18 cellular contexts compared by ENCODE assay signal in the genomic region with DNA sequence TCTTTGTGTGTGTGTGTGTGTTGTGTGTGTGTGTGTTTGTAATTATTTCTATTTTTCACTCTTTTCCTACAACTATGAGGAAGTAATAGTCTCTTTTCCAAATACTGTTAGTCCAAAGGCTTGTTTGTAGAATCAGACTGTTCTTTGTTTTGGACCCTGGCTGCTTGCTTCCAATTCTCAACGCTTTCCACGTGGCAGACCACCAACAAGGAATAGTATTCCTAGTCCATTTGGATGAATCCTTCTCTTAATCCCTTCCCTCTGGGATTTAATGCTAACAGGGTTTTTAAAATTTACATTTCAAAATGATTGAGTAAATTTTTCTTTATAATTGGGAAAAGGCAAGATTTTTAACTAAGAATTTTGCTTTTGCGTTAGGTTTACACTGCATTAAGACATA.
DNase-seq lines count a peak whose midpoint lies in the region; TF ChIP-seq lines count a peak whose summit lies in the region.
"Had no signal": no experiment of that assay in that cellular context is flagged by ENCODE, and none has a peak within 500 bp of the region (broad histone marks: within the 10 kb centered on the region; RNA-seq: fewer than 3 reads in every experiment).

No MANE protein-coding gene starts in this region.

- intact Hi-C loops in testis (cut with DNase I; ENCODE audit: low total_unique reads): no loop called here

- WGBS in testis, 2 donors: 61 to 66% methylated on average over 3 of the region's 3 CpGs

- TF ChIP-seq POLR2A in testis (IDR thresholded peaks at IDR 0.05): no peak

- TF ChIP-seq CTCF in testis (IDR thresholded peaks at IDR 0.05): no peak

- H3K36me3 ChIP-seq in testis (ENCODE audit: low read depth, missing control alignments): no peaks in the 10 kb centered on the region
- H3K36me3 ChIP-seq: BLaER1 treated with 17β-estradiol and CSF1 and Interleukin-3, amounts not matched to agents 10 nM and 100 nM had no signal

- H3K27ac ChIP-seq in testis: no peak overlapping the region
- H3K27ac ChIP-seq: 22Rv1; A549; BLaER1 treated with 17β-estradiol and CSF1 and Interleukin-3, amounts not matched to agents 10 nM and 100 nM; C4-2B had no signal

- DNase-seq in NCI-H2227 (lab: John Stamatoyannopoulos, UW; ENCODE audit: unreplicated experiment) (peak; percentile 15), NCI-H2227 treated with DMSO at 0.1 percent for 48 hours (lab: John Stamatoyannopoulos, UW) (no peak), midbrain (lab: John Stamatoyannopoulos, UW) (peak; percentile 2), testis (peak; percentile 49), NCI-H1048 (lab: John Stamatoyannopoulos, UW) (no peak), Kasumi-1 (lab: John Stamatoyannopoulos, UW) (no peak), globus pallidus (ENCODE audit: low spot score) (no peak)
- DNase-seq: AML-193; Caco-2; Calu3; CD4-positive, alpha-beta T cell; CD8-positive, alpha-beta T cell; DMS79 treated with DMSO at 0.1 percent for 48 hours; GF-D8 had no signal

- no peaks in the 10 kb centered on the region for H3K4me1 ChIP-seq in testis
- H3K4me1 ChIP-seq: A549; BLaER1 treated with 17β-estradiol and CSF1 and Interleukin-3, amounts not matched to agents 10 nM and 100 nM; Caco-2 had no signal

- H3K27me3 ChIP-seq in testis: no peaks in the 10 kb centered on the region
- H3K27me3 ChIP-seq: BLaER1 treated with 17β-estradiol and CSF1 and Interleukin-3, amounts not matched to agents 10 nM and 100 nM had no signal

- no peaks in the 10 kb centered on the region for H3K9me3 ChIP-seq in testis
- H3K9me3 ChIP-seq: A549; BLaER1 treated with 17β-estradiol and CSF1 and Interleukin-3, amounts not matched to agents 10 nM and 100 nM; Caco-2 had no signal

- H3K4me3 ChIP-seq in testis: no peak overlapping the region
- H3K4me3 ChIP-seq: A549; BLaER1 treated with 17β-estradiol and CSF1 and Interleukin-3, amounts not matched to agents 10 nM and 100 nM had no signal

Comparison
In these comparisons a context has a peak if more than half of its experiments do, and no peak if none do; other contexts are left out.
1. DNase-seq: peak in NCI-H2227 (single experiment), midbrain (single experiment) and testis (single experiment); none in NCI-H2227 treated with DMSO at 0.1 percent for 48 hours (single experiment), NCI-H1048 (single experiment), Kasumi-1 (0 of 2) and globus pallidus (single experiment).